8 cellular contexts compared by ENCODE assay signal in the genomic region with DNA sequence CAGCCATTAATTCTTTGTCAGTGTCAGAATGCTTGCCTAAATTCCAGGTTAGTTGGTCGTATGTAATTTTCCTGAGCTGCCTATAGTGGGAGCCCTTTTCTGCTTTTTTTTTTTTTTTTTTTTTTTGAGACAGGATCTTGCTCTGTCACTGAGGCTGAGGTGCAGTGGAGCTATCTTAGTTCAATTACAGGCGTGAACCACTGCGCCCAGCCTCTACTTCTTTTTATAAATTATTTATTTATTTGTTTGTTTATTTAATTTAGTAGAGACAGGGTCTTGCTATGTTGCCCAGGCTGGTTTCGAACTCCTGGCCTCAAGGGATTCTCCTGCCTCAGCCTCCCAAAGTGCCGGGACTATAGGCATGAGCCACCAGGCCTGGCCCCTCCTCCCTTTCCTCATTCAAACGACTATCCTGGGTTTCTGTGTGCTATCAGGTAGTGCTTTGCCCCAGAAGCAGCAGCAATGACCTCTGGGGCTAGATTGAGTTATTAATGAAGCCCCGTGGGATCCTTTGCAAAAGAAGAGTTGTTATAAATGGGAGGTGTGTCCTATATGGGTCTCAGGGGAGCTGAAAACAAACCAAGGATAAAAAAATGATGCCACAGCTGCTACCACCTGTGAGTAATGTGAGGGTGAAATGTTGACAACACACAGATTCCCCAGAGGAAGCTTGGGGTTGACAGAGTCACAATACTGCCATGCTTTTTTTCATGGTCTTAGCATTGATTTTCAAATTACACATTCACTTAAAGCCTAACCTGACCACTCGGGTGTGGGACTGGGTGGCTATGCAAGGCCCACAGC. TPM values are rescaled to one million over a fixed set of nuclear protein-coding genes. Genes with fewer than 3 reads are reported as not detected.
A peak's percentile ranks its signal among the peaks of the same experiment; 100 is the strongest.
DNase-seq lines count a peak whose midpoint lies in the region; ATAC-seq and TF ChIP-seq lines count a peak whose summit lies in the region.

No MANE protein-coding gene starts in this region.

- ATAC-seq in GM18909 (IDR thresholded peaks at IDR 0.05; ENCODE audit: poor library complexity, unreplicated experiment) (peak; percentile 65), GM18867 (IDR thresholded peaks at IDR 0.05; ENCODE audit: unreplicated experiment) (no peak)

- H3K4me3 ChIP-seq in AG04450 (ENCODE audit: low read depth, low read length) (no peak overlapping the region), epithelial cell of esophagus (ENCODE audit: low read length) (no peak overlapping the region)

- no peak overlapping the region for H3K4me3 Mint-ChIP-seq in activated CD4-positive, alpha-beta T cell treated with anti-CD3 and anti-CD28 coated beads, Interleukin-2, amount 10 ng/mL, durations not matched to agents 7 days and 5 days

- DNase-seq in AG04450 (ENCODE audit: low read depth, low spot score) (no peak), NCI-H2171 (lab: John Stamatoyannopoulos, UW) (peak; percentile 93), epithelial cell of esophagus (ENCODE audit: low read depth) (peak; percentile 24), DMS79 (lab: John Stamatoyannopoulos, UW) (no peak)
- DNase-seq in stimulated activated CD4-positive, alpha-beta T cell treated with anti-CD3 and anti-CD28 coated beads, Interleukin-15, amount 100 ng/mL, for 24 hours = no peak
- DNase-seq in activated CD4-positive, alpha-beta T cell treated with anti-CD3 and anti-CD28 coated beads, Interleukin-2, amount 10 ng/mL, durations not matched to agents 7 days and 5 days = no peak

- CTCF ChIA-PET in AG04450 (lab: Charles Lee) = interaction anchor here (0.6 to 1.9 kb wide), 32 partner anchors 8 to 831 kb away, joined by 3 to 14 read pairs (median 4); a partner anchor contains a TSS
- CTCF ChIA-PET in activated CD4-positive, alpha-beta T cell treated with anti-CD3 and anti-CD28 coated beads, Interleukin-2, amount 10 ng/mL, durations not matched to agents 7 days and 5 days (lab: Charles Lee) = interaction anchor here (0.6 to 1.8 kb wide), 10 partner anchors 10 to 377 kb away, joined by 3 to 6 read pairs (median 4); no protein-coding TSS in a partner anchor

- H3K9me3 ChIP-seq in AG04450 (ENCODE audit: control insufficient read depth, insufficient read depth, low read length) = no peaks in the 10 kb centered on the region

- no peaks in the 10 kb centered on the region for H3K36me3 Mint-ChIP-seq in activated CD4-positive, alpha-beta T cell treated with anti-CD3 and anti-CD28 coated beads, Interleukin-2, amount 10 ng/mL, durations not matched to agents 7 days and 5 days (ENCODE audit: low read depth)

- no peaks in the 10 kb centered on the region for H3K9me3 Mint-ChIP-seq in activated CD4-positive, alpha-beta T cell treated with anti-CD3 and anti-CD28 coated beads, Interleukin-2, amount 10 ng/mL, durations not matched to agents 7 days and 5 days

- no peak overlapping the region for H3K27ac Mint-ChIP-seq in activated CD4-positive, alpha-beta T cell treated with anti-CD3 and anti-CD28 coated beads, Interleukin-2, amount 10 ng/mL, durations not matched to agents 7 days and 5 days

- TF ChIP-seq CTCF in AG04450 (IDR thresholded peaks at IDR 0.05; ENCODE audit: low read depth, low read length) = peak; percentile 65
- TF ChIP-seq CTCF in epithelial cell of esophagus (IDR thresholded peaks at IDR 0.05; ENCODE audit: insufficient read depth, low read depth, low read length, missing control alignments) = peak; percentile 61

- POLR2A ChIA-PET in AG04450 (lab: Yijun Ruan, JAX) = no interaction called here
- POLR2A ChIA-PET in activated CD4-positive, alpha-beta T cell treated with anti-CD3 and anti-CD28 coated beads, Interleukin-2, amount 10 ng/mL, durations not matched to agents 7 days and 5 days (lab: Charles Lee) = no interaction called here

- H3K4me1 Mint-ChIP-seq in activated CD4-positive, alpha-beta T cell treated with anti-CD3 and anti-CD28 coated beads, Interleukin-2, amount 10 ng/mL, durations not matched to agents 7 days and 5 days = peaks cover 4% of the 10 kb centered on the region

- no peak overlapping the region for H3K27ac ChIP-seq in AG04450 (ENCODE audit: low read depth, low read length)

- peaks cover 3% of the 10 kb centered on the region for H3K27me3 ChIP-seq in AG04450 (ENCODE audit: control insufficient read depth, insufficient read depth, low read length)

- no peaks in the 10 kb centered on the region for H3K27me3 Mint-ChIP-seq in activated CD4-positive, alpha-beta T cell treated with anti-CD3 and anti-CD28 coated beads, Interleukin-2, amount 10 ng/mL, durations not matched to agents 7 days and 5 days

RNA-seq across cellular contexts. Expression of a gene that starts 34.6 kb away (rescaled TPM):
- 51.6 and 80.2 TPM in 2 replicates for polyA plus RNA-seq in AG04450 (2011; rRNA removed)
- 191 and 374 TPM in 2 replicates for polyA minus RNA-seq in AG04450 (2011; rRNA and poly(A)+ RNA removed)
- 10 to 100 TPM; 60.1 to 61.7 TPM for total RNA-seq in activated CD4-positive, alpha-beta T cell treated with anti-CD3 and anti-CD28 coated beads, Interleukin-2, amount 10 ng/mL, durations not matched to agents 7 days and 5 days

Comparison
In these comparisons a context has a peak if more than half of its experiments do, and no peak if none do; other contexts are left out.
1. DNase-seq: peak in NCI-H2171 (single experiment) and epithelial cell of esophagus (single experiment); none in AG04450 (single experiment), DMS79 (single experiment), stimulated activated CD4-positive, alpha-beta T cell treated with anti-CD3 and anti-CD28 coated beads, Interleukin-15, amount 100 ng/mL, for 24 hours (single experiment) and activated CD4-positive, alpha-beta T cell treated with anti-CD3 and anti-CD28 coated beads, Interleukin-2, amount 10 ng/mL, durations not matched to agents 7 days and 5 days (single experiment).